In genomic region chr6:70831427-70831826, GRCh38 we compare ENCODE assay signal across 11 cellular contexts.
"Had no signal": no experiment of that assay in that cellular context is flagged by ENCODE, and none has a peak within 500 bp of the region (broad histone marks: within the 10 kb centered on the region; RNA-seq: fewer than 3 reads in every experiment).

No MANE protein-coding gene starts in this region.

- H3K4me2 ChIP-seq: GM23338 had no signal

- DNase-seq: GM23248, GOT3, H7, H9, HCEC 1CT, HFFc6 had no signal

- H3K27ac ChIP-seq: GM23248 had no signal

- FAIRE-seq: H1, H54 had no signal

- H3K9me3 Mint-ChIP-seq: HFFc6 had no signal

- H3K4me3 ChIP-seq: GM23248, GM23338, HAP-1 had no signal

- H3K4me3 Mint-ChIP-seq: GM23338, H9, HFFc6 had no signal

- H3K4me1 ChIP-seq: HAP-1 had no signal

- H3K27ac Mint-ChIP-seq: HFFc6 had no signal

- H3K4me1 Mint-ChIP-seq: GM23338 had no signal

- ATAC-seq: GM23338, HCT116 had no signal

- H2AFZ ChIP-seq: GM23248, GM23338 had no signal

- H3K9ac ChIP-seq: GM23248 had no signal

- H3K36me3 ChIP-seq: HAP-1 had no signal

- H3K9me3 ChIP-seq: HAP-1 had no signal
